ENCODE assay signal across 18 cellular contexts in the genomic region with DNA sequence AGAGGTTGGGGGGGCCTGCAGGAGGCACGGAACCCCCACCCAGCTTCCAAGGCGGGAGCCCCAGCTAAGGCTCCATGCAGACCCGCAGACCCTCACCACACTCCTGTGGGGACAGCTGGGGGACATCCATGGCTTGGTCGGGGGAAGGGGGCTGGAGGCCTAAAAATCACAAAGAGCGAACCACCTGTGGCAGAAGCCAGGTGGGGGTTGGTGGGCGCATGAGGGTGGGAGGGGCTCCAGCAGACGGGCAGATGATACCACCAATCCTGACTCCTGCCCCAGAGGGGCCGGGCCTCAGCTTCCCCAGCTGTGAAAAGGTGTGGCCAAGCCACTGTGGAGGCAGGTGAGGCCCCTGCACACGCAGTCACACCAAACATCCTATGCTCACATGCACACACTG.
A peak's percentile ranks its signal among the peaks of the same experiment; 100 is the strongest.
DNase-seq lines count a peak whose midpoint lies in the region; ATAC-seq and TF ChIP-seq lines count a peak whose summit lies in the region.
"Had no signal": no experiment of that assay in that cellular context is flagged by ENCODE, and none has a peak within 500 bp of the region (broad histone marks: within the 10 kb centered on the region; RNA-seq: fewer than 3 reads in every experiment).

No MANE protein-coding gene starts in this region.

- TF ChIP-seq CTCF in heart left ventricle (IDR thresholded peaks at IDR 0.05) (no peak), neural cell (IDR thresholded peaks at IDR 0.05; ENCODE audit: poor library complexity, severe bottlenecking) (no peak), omental fat pad (IDR thresholded peaks at IDR 0.05) (no peak), MM.1S (IDR thresholded peaks at IDR 0.05; ENCODE audit: low read length) (no peak)

- H3K27me3 ChIP-seq in HUES64 (ENCODE audit: insufficient read depth, low read length) (peaks cover 10% of the 10 kb centered on the region), heart left ventricle (peaks cover 0 to 4% (median 0%) of the 10 kb centered on the region in 9 donors), neural cell (ENCODE audit: insufficient read depth, low read depth, low read length) (no peaks in the 10 kb centered on the region), MM.1S (replicated peaks; ENCODE audit: insufficient read depth, low read length) (no peaks in the 10 kb centered on the region)
- H3K27me3 ChIP-seq: MG63, ovary had no signal

- intact Hi-C loops in heart left ventricle (cut with DNase I), result no loop called here

- TF ChIP-seq EP300 in neural cell (conservative IDR thresholded peaks at IDR 0.05; ENCODE audit: poor library complexity, severe bottlenecking), result no peak

- H4K20me1 ChIP-seq in neural cell (ENCODE audit: insufficient read depth) (no peaks in the 10 kb centered on the region), MM.1S (ENCODE audit: insufficient read depth, low read length) (no peaks in the 10 kb centered on the region)

- H3K36me3 ChIP-seq in HUES64 (ENCODE audit: insufficient read depth, low read length), result no peaks in the 10 kb centered on the region
- no peaks in the 10 kb centered on the region for H3K36me3 ChIP-seq in heart left ventricle
- H3K36me3 ChIP-seq in neural cell (ENCODE audit: insufficient read depth, low read length), result no peaks in the 10 kb centered on the region
- no peaks in the 10 kb centered on the region for H3K36me3 ChIP-seq in MM.1S (replicated peaks; ENCODE audit: insufficient read depth, low read length)
- H3K36me3 ChIP-seq: MG63, ovary, thoracic aorta had no signal

- H3K4me1 ChIP-seq in HUES64 (ENCODE audit: insufficient read depth, low read length) (peaks cover 15% of the 10 kb centered on the region), heart left ventricle (no peaks in the 10 kb centered on the region), MM.1S (ENCODE audit: low read length) (no peaks in the 10 kb centered on the region)
- H3K4me1 ChIP-seq: body of pancreas had no signal

- peak overlapping the region; percentile 39; the same call in 1 of the 2 replicates for H3K9ac ChIP-seq in HUES64 (ENCODE audit: low read depth, low read length)
- H3K9ac ChIP-seq in neural cell (ENCODE audit: low read length), result peak overlapping the region; percentile 48
- no peak overlapping the region for H3K9ac ChIP-seq in MM.1S (ENCODE audit: low read length)

- TF ChIP-seq POLR2A in heart left ventricle (IDR thresholded peaks at IDR 0.05), result no peak

- H3K9me3 ChIP-seq in HUES64 (ENCODE audit: insufficient read depth, low read depth, low read length), result no peaks in the 10 kb centered on the region
- H3K9me3 ChIP-seq in heart left ventricle, result no peaks in the 10 kb centered on the region
- H3K9me3 ChIP-seq in neural cell (ENCODE audit: low read length), result no peaks in the 10 kb centered on the region
- no peaks in the 10 kb centered on the region for H3K9me3 ChIP-seq in MM.1S (replicated peaks; ENCODE audit: insufficient read depth, low read length)
- H3K9me3 ChIP-seq: body of pancreas, MG63, ovary, thoracic aorta had no signal

- H3K9me2 ChIP-seq in neural cell (ENCODE audit: insufficient read depth, low read length) (no peaks in the 10 kb centered on the region), MM.1S (replicated peaks; ENCODE audit: insufficient read depth, low read length) (no peaks in the 10 kb centered on the region)

- ATAC-seq in heart left ventricle (no peak), omental fat pad (ENCODE audit: low FRiP score) (no peak)
- ATAC-seq: activated T-helper 17 cell treated with anti-CD3 and anti-CD28 coated beads, Interleukin-2, amount 50 U/mL, for 72 hours; body of pancreas had no signal

- peak overlapping the region; percentile 26; the same call in 1 of the 2 replicates for H3K4me3 ChIP-seq in HUES64 (ENCODE audit: low read length)
- H3K4me3 ChIP-seq in heart left ventricle, result no peak overlapping the region
- no peak overlapping the region for H3K4me3 ChIP-seq in neural cell (ENCODE audit: low read length)
- no peak overlapping the region for H3K4me3 ChIP-seq in MM.1S (ENCODE audit: low read length)
- H3K4me3 ChIP-seq: body of pancreas, MG63, ovary, thoracic aorta had no signal

- DNase-seq in ELF-1 (ENCODE audit: low read depth, low spot score) (peak; percentile 70), heart left ventricle (peak in 3 of 5 donors; percentile 4 to 55 (median 18)), activated T-cell treated with anti-CD3 and anti-CD28 coated beads for 4 hours (no peak), omental fat pad (ENCODE audit: low spot score) (no peak), NCI-H82 treated with DMSO at 0.1 percent for 48 hours (lab: John Stamatoyannopoulos, UW; ENCODE audit: unreplicated experiment) (no peak), MM.1S (no peak)
- DNase-seq: activated CD4-positive, alpha-beta T cell treated with anti-CD3 and anti-CD28 coated beads for 4 hours; body of pancreas; MG63; NCI-H69; ovary; SHP77; stimulated activated naive CD4-positive, alpha-beta T cell; T-cell had no signal

- H3K27ac ChIP-seq in HUES64 (ENCODE audit: low read depth, low read length), result peak overlapping the region; percentile 63; the same call in 1 of the 2 replicates
- H3K27ac ChIP-seq in heart left ventricle, result no peak overlapping the region
- H3K27ac ChIP-seq in neural cell (ENCODE audit: low read length), result peak overlapping the region; percentile 54
- no peak overlapping the region for H3K27ac ChIP-seq in MM.1S (ENCODE audit: low read length)
- H3K27ac ChIP-seq: body of pancreas, ovary, thoracic aorta had no signal

- H3K79me2 ChIP-seq in neural cell (replicated peaks; ENCODE audit: insufficient read depth, low read length), result no peaks in the 10 kb centered on the region
- no peaks in the 10 kb centered on the region for H3K79me2 ChIP-seq in MM.1S (ENCODE audit: low read length)

- TF ChIP-seq RAD21 in neural cell (conservative IDR thresholded peaks at IDR 0.05), result no peak

- H3K4me2 ChIP-seq in neural cell (ENCODE audit: low read length) (no peak overlapping the region), MM.1S (ENCODE audit: low read depth, low read length) (no peak overlapping the region)

- H3F3A ChIP-seq in neural cell (ENCODE audit: insufficient read depth, low read length, poor library complexity, severe bottlenecking), result no peaks in the 10 kb centered on the region
- no peaks in the 10 kb centered on the region for H3F3A ChIP-seq in MM.1S (ENCODE audit: insufficient read depth, low read length)

- WGBS in HUES64, result 24% methylated on average over 8 of the region's 9 CpGs
- WGBS in heart left ventricle, 4 donors, result 60 to 74% (median 68%) methylated on average over 6 to 9 of the region's 9 CpGs

- H2AFZ ChIP-seq in neural cell (ENCODE audit: low read depth, low read length) (no peak overlapping the region), MM.1S (ENCODE audit: low read length) (no peak overlapping the region)

TF ChIP-seq in neural cell, 6 proteins besides CTCF, POLR2A, EP300 and RAD21:
- TF ChIP-seq SMC3 (conservative IDR thresholded peaks at IDR 0.05; ENCODE audit: poor library complexity) (no peak), EZH2 (IDR thresholded peaks at IDR 0.05; ENCODE audit: borderline replicate concordance, insufficient read depth, low read length, poor library complexity, severe bottlenecking) (no peak)

Comparison
In these comparisons a context has a peak if more than half of its experiments do, and no peak if none do; other contexts are left out.
1. DNase-seq: peak in ELF-1 (single experiment) and heart left ventricle (3 of 5); none in activated T-cell treated with anti-CD3 and anti-CD28 coated beads for 4 hours (single experiment), omental fat pad (single experiment), NCI-H82 treated with DMSO at 0.1 percent for 48 hours (single experiment) and MM.1S (single experiment).
2. H3K27ac ChIP-seq: peak in HUES64 (single experiment) and neural cell (single experiment); none in heart left ventricle (0 of 12) and MM.1S (single experiment).